13 cellular contexts compared by ENCODE assay signal in genomic region chr9:121718501-121718900, GRCh38.
"Had no signal": no experiment of that assay in that cellular context is flagged by ENCODE, and none has a peak within 500 bp of the region (broad histone marks: within the 10 kb centered on the region; RNA-seq: fewer than 3 reads in every experiment).

No MANE protein-coding gene starts in this region.

- H3K27me3 ChIP-seq: heart right ventricle, thyroid gland had no signal

- H3K4me3 Mint-ChIP-seq: activated naive CD8-positive, alpha-beta T cell treated with anti-CD3 and anti-CD28 coated beads, Interleukin-2, amount 10 ng/mL, durations not matched to agents 7 days and 5 days; T-helper 2 cell treated with Interferon-gamma antibody and Interleukin-4, amounts not matched to agents 5 μg/mL and 100 μg/mL, for 36 hours had no signal

- H3K4me1 Mint-ChIP-seq: activated naive CD8-positive, alpha-beta T cell treated with anti-CD3 and anti-CD28 coated beads, Interleukin-2, amount 10 ng/mL, durations not matched to agents 7 days and 5 days had no signal

- H3K4me2 ChIP-seq: smooth muscle cell had no signal

- H3K27ac Mint-ChIP-seq: activated naive CD8-positive, alpha-beta T cell treated with anti-CD3 and anti-CD28 coated beads, Interleukin-2, amount 10 ng/mL, durations not matched to agents 7 days and 5 days; T-helper 2 cell treated with Interferon-gamma antibody and Interleukin-4, amounts not matched to agents 5 μg/mL and 100 μg/mL, for 36 hours had no signal

- H3K36me3 ChIP-seq: thyroid gland had no signal

- H3K4me3 ChIP-seq: coronary artery, heart right ventricle, smooth muscle cell, thyroid gland had no signal

- DNase-seq: activated CD4-positive, alpha-beta T cell treated with anti-CD3 and anti-CD28 coated beads for 1 hour; activated CD4-positive, alpha-beta T cell treated with anti-CD3 and anti-CD28 coated beads, Interleukin-2, amount 50 U/mL, for 48 hours; activated gamma-delta T cell; activated naive CD8-positive, alpha-beta T cell treated with anti-CD3 and anti-CD28 coated beads, Interleukin-2, amount 10 ng/mL, durations not matched to agents 7 days and 5 days; activated T-cell treated with anti-CD3 and anti-CD28 coated beads, Interleukin-2, amount 50 U/mL, for 48 hours; central memory CD4-positive, alpha-beta T cell; effector CD8-positive, alpha-beta T cell; SW 1271 had no signal

- H3K9me3 ChIP-seq: heart right ventricle, thyroid gland had no signal

- H3K36me3 Mint-ChIP-seq: activated naive CD8-positive, alpha-beta T cell treated with anti-CD3 and anti-CD28 coated beads, Interleukin-2, amount 10 ng/mL, durations not matched to agents 7 days and 5 days had no signal

- H3K9me3 Mint-ChIP-seq: activated naive CD8-positive, alpha-beta T cell treated with anti-CD3 and anti-CD28 coated beads, Interleukin-2, amount 10 ng/mL, durations not matched to agents 7 days and 5 days; T-helper 2 cell treated with Interferon-gamma antibody and Interleukin-4, amounts not matched to agents 5 μg/mL and 100 μg/mL, for 36 hours had no signal

- H3K27ac ChIP-seq: coronary artery, thyroid gland had no signal
